8 cellular contexts compared by ENCODE assay signal in the genomic region with DNA sequence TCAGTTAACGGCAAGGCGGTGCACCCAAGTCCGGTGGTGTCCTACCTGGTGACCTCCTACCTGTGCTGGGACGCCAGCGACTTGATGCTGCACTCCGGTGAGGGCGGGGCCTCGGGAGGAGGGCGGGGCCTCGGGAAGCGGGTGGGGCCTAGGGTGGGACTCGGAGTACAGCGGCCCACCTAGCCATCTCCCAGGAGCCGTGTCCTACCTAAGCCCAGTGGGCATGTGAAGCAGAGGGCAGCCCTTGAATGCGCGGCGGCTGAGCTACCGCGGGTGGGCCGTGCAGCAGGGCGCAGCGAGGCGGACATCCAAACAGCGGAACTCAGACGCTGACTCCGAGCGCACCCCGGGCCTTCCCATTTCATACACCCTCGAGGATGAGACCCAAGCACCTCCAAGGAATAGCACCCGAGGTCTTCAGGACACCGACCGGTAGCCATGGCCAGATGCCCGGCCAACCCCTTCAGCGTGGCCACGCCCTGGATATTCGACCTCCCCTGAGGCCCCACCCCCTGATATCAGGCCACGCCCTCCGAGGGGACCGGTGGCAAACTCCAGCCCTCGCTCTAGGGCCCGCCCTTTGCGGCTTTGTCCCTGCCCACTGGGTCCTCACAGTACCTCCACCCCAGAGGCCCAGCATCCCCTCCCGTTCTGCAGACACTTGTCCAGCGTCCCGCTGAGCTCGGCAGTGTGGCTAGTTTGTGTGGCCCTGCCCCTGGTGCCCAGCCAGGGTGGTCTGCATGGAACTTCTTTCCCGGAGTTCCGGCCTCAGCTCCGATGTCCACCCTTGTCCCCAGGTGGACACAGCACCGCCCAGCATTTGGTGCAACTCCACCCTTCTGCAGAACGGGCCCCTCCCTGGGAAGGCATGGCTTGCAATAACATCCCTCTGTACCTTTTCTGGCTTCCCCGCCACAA.
A peak's percentile ranks its signal among the peaks of the same experiment; 100 is the strongest.
DNase-seq lines count a peak whose midpoint lies in the region; ATAC-seq and TF ChIP-seq lines count a peak whose summit lies in the region.

No MANE protein-coding gene starts in this region.

- peak; percentile 48 for ATAC-seq in GM18505 (IDR thresholded peaks at IDR 0.05; ENCODE audit: unreplicated experiment)
- ATAC-seq in HG02763 (IDR thresholded peaks at IDR 0.05; ENCODE audit: unreplicated experiment): peak; percentile 51
- peak; percentile 75 for ATAC-seq in stimulated activated memory B cell treated with anti-CD40 and anti-IgM and Interleukin-4, amounts not matched to agents 10 μg/mL and 1 μg/mL and 100 μg/mL, for 72 hours

- peak overlapping the region; percentile 75 for H3K27ac Mint-ChIP-seq in stimulated activated memory B cell treated with anti-CD40 and anti-IgM and Interleukin-4, amounts not matched to agents 10 μg/mL and 1 μg/mL and 100 μg/mL, for 72 hours

- DNase-seq in AG09309 (ENCODE audit: low read depth) (no peak), NCI-H2196 treated with DMSO at 0.1 percent for 48 hours (lab: John Stamatoyannopoulos, UW; ENCODE audit: unreplicated experiment) (peak; percentile 44), GOT3 (lab: John Stamatoyannopoulos, UW) (no peak)
- DNase-seq in activated naive CD4-positive, alpha-beta T cell treated with anti-CD3 and anti-CD28 coated beads, Interleukin-2, amount 50 U/mL, for 16 hours: peak; percentile 46

- H3K4me3 ChIP-seq in AG09309 (ENCODE audit: control insufficient read depth, low read depth, low read length) (peak overlapping the region; percentile 26), iPS-18c (ENCODE audit: insufficient read depth, low read depth, low read length) (peak overlapping the region; percentile 86)

- peak overlapping the region; percentile 71 for H3K4me3 Mint-ChIP-seq in stimulated activated memory B cell treated with anti-CD40 and anti-IgM and Interleukin-4, amounts not matched to agents 10 μg/mL and 1 μg/mL and 100 μg/mL, for 72 hours

- no peaks in the 10 kb centered on the region for H3K9me3 Mint-ChIP-seq in stimulated activated memory B cell treated with anti-CD40 and anti-IgM and Interleukin-4, amounts not matched to agents 10 μg/mL and 1 μg/mL and 100 μg/mL, for 72 hours

- H3K36me3 Mint-ChIP-seq in stimulated activated memory B cell treated with anti-CD40 and anti-IgM and Interleukin-4, amounts not matched to agents 10 μg/mL and 1 μg/mL and 100 μg/mL, for 72 hours: no peaks in the 10 kb centered on the region

- no peaks in the 10 kb centered on the region for H3K9me3 ChIP-seq in iPS-18c (ENCODE audit: control insufficient read depth, insufficient read depth, low read length)

- H3K27me3 Mint-ChIP-seq in stimulated activated memory B cell treated with anti-CD40 and anti-IgM and Interleukin-4, amounts not matched to agents 10 μg/mL and 1 μg/mL and 100 μg/mL, for 72 hours: peaks cover 23% of the 10 kb centered on the region

- H3K4me1 Mint-ChIP-seq in stimulated activated memory B cell treated with anti-CD40 and anti-IgM and Interleukin-4, amounts not matched to agents 10 μg/mL and 1 μg/mL and 100 μg/mL, for 72 hours: peaks cover 71% of the 10 kb centered on the region

- no peak for TF ChIP-seq CTCF in AG09309 (IDR thresholded peaks at IDR 0.05; ENCODE audit: control insufficient read depth, insufficient read depth, low read depth, low read length, missing control alignments)

- peak; percentile 70 for TF ChIP-seq POLR2A in GM18505 (IDR thresholded peaks at IDR 0.05; ENCODE audit: borderline replicate concordance, extremely low read depth, insufficient read depth, insufficient read length)

Comparison
In these comparisons a context has a peak if more than half of its experiments do, and no peak if none do; other contexts are left out.
1. DNase-seq: peak in NCI-H2196 treated with DMSO at 0.1 percent for 48 hours (single experiment) and activated naive CD4-positive, alpha-beta T cell treated with anti-CD3 and anti-CD28 coated beads, Interleukin-2, amount 50 U/mL, for 16 hours (single experiment); none in AG09309 (single experiment) and GOT3 (single experiment).
2. Peak in every context shown above with its lines, with median percentiles within 50 percentile points of each other: ATAC-seq.